Comparison of ENCODE assay signal across 1 cellular context in the genomic region with DNA sequence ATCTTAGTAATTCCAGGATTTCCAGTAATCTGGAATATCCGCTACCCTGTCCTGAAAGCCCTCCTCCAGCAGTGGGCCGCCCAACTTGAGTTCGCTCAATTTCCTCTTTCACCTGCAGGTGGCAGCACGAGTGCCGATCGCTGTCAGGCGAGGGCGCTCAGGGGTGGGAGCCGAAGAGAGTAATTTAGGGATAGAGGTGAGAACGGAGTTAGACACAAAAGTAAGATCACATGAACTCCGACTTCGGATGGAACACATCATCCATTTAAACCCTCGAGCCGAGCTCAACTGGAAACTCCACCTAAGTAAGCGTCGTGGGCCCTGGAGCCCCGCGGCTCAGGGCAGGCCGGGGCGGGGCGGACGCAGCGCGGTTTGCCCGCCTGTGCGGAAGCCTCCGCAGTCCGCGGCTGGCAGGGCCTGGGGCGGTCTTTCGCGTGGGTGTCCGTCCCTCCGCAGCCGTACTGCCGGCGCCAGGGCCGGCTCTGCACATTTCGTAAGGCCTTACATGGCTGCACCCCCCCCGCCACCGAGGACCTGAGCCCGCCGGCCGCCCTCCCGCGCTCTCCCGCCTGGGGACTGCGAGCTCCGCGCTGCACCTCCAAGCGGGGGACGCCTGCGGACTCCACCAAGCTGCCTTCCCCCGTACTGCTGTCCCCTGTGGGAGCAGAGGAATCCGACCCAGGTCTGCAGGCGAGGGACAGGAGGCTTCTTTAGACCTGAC.
TF ChIP-seq lines count a peak whose summit lies in the region.

No MANE protein-coding gene starts in this region.

TF ChIP-seq in HEK293, 187 proteins besides CTCF, POLR2A, EP300 and RAD21 (continued from another document and continues in another):
- no peak for TF ChIP-seq TCF7L2 (IDR thresholded peaks at IDR 0.05; ENCODE audit: borderline replicate concordance, low read depth, low read length)
- TF ChIP-seq ZNF37A (tag by site-specific recombination; IDR thresholded peaks at IDR 0.05): no peak
- peak; percentile 71 for TF ChIP-seq ZEB2 (tag by site-specific recombination; IDR thresholded peaks at IDR 0.05)
- no peak for TF ChIP-seq ZNF677 (tag by site-specific recombination; IDR thresholded peaks at IDR 0.05)
- TF ChIP-seq ZNF221 (tag by site-specific recombination; IDR thresholded peaks at IDR 0.05; ENCODE audit: borderline replicate concordance): no peak
- no peak for TF ChIP-seq ZNF133 (tag by site-specific recombination; IDR thresholded peaks at IDR 0.05)
- no peak for TF ChIP-seq ZNF76 (tag by site-specific recombination; IDR thresholded peaks at IDR 0.05; ENCODE audit: borderline replicate concordance, low read depth)
- TF ChIP-seq YY1 (tag by site-specific recombination; IDR thresholded peaks at IDR 0.05): no peak; the same call in 1 of the 2 replicates
- TF ChIP-seq, protein P1, sequence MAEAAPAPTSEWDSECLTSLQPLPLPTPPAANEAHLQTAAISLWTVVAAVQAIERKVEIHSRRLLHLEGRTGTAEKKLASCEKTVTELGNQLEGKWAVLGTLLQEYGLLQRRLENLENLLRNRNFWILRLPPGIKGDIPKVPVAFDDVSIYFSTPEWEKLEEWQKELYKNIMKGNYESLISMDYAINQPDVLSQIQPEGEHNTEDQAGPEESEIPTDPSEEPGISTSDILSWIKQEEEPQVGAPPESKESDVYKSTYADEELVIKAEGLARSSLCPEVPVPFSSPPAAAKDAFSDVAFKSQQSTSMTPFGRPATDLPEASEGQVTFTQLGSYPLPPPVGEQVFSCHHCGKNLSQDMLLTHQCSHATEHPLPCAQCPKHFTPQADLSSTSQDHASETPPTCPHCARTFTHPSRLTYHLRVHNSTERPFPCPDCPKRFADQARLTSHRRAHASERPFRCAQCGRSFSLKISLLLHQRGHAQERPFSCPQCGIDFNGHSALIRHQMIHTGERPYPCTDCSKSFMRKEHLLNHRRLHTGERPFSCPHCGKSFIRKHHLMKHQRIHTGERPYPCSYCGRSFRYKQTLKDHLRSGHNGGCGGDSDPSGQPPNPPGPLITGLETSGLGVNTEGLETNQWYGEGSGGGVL (tag by site-specific recombination; IDR thresholded peaks at IDR 0.05): peak; percentile 54; the same call in 1 of the 2 replicates
- no peak for TF ChIP-seq ZNF239 (tag by site-specific recombination; IDR thresholded peaks at IDR 0.05)
- TF ChIP-seq ZNF585B (tag by site-specific recombination; IDR thresholded peaks at IDR 0.05): 0 out of 2 replicates have a peak, but pooled peaks have one; percentile 16
- TF ChIP-seq GLI4 (tag by site-specific recombination; IDR thresholded peaks at IDR 0.05): no peak
- TF ChIP-seq ZNF112 (tag by site-specific recombination; IDR thresholded peaks at IDR 0.05): no peak
- TF ChIP-seq ZNF335 (tag by site-specific recombination; conservative IDR thresholded peaks at IDR 0.05): peak; percentile 78
- no peak for TF ChIP-seq ZNF548 (tag by site-specific recombination; IDR thresholded peaks at IDR 0.05)
- TF ChIP-seq ZNF654 (tag by site-specific recombination; IDR thresholded peaks at IDR 0.05; ENCODE audit: low read depth): peak; percentile 57
- TF ChIP-seq ZNF157 (tag by site-specific recombination; IDR thresholded peaks at IDR 0.05): no peak
- TF ChIP-seq ZNF561 (tag by site-specific recombination; IDR thresholded peaks at IDR 0.05; ENCODE audit: borderline replicate concordance): 0 out of 2 replicates have a peak, but pooled peaks have one; percentile 42
- TF ChIP-seq SP3 (tag by site-specific recombination; IDR thresholded peaks at IDR 0.05): peak; percentile 72
- TF ChIP-seq MYNN (tag by site-specific recombination; IDR thresholded peaks at IDR 0.05; ENCODE audit: borderline replicate concordance): no peak
- TF ChIP-seq ZNF629 (tag by site-specific recombination; IDR thresholded peaks at IDR 0.05): 0 out of 2 replicates have a peak, but pooled peaks have one; percentile 6
- no peak for TF ChIP-seq ZNF791 (tag by site-specific recombination; IDR thresholded peaks at IDR 0.05)
- no peak for TF ChIP-seq HOXD13 (CRISPR knock-in tag; IDR thresholded peaks at IDR 0.05; ENCODE audit: borderline replicate concordance)
- TF ChIP-seq ZNF792 (tag by site-specific recombination; IDR thresholded peaks at IDR 0.05): no peak
- TF ChIP-seq ZNF18 (tag by site-specific recombination; IDR thresholded peaks at IDR 0.05): 0 out of 2 replicates have a peak, but pooled peaks have one; percentile 40
- no peak for TF ChIP-seq ZNF16 (tag by site-specific recombination; IDR thresholded peaks at IDR 0.05; ENCODE audit: low read depth)
- TF ChIP-seq, protein P2, sequence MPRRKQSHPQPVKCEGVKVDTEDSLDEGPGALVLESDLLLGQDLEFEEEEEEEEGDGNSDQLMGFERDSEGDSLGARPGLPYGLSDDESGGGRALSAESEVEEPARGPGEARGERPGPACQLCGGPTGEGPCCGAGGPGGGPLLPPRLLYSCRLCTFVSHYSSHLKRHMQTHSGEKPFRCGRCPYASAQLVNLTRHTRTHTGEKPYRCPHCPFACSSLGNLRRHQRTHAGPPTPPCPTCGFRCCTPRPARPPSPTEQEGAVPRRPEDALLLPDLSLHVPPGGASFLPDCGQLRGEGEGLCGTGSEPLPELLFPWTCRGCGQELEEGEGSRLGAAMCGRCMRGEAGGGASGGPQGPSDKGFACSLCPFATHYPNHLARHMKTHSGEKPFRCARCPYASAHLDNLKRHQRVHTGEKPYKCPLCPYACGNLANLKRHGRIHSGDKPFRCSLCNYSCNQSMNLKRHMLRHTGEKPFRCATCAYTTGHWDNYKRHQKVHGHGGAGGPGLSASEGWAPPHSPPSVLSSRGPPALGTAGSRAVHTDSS (tag by site-specific recombination; IDR thresholded peaks at IDR 0.05): no peak
- no peak for TF ChIP-seq ZNF121 (tag by site-specific recombination; IDR thresholded peaks at IDR 0.05)
- TF ChIP-seq HIC1 (tag by site-specific recombination; IDR thresholded peaks at IDR 0.05): peak; percentile 58; the same call in 1 of the 2 replicates
- peak; percentile 51 for TF ChIP-seq SP2 (tag by site-specific recombination; IDR thresholded peaks at IDR 0.05)
- no peak for TF ChIP-seq ZNF19 (tag by site-specific recombination; IDR thresholded peaks at IDR 0.05; ENCODE audit: low read depth)
- no peak for TF ChIP-seq ZNF146 (tag by site-specific recombination; IDR thresholded peaks at IDR 0.05)
- TF ChIP-seq ZNF362 (tag by site-specific recombination; IDR thresholded peaks at IDR 0.05): no peak
- no peak for TF ChIP-seq ZNF521 (tag by site-specific recombination; IDR thresholded peaks at IDR 0.05)
- TF ChIP-seq ZNF501 (tag by site-specific recombination; IDR thresholded peaks at IDR 0.05): peak; percentile 61; the same call in 1 of the 2 replicates
- no peak for TF ChIP-seq ZNF223 (tag by site-specific recombination; IDR thresholded peaks at IDR 0.05)
- TF ChIP-seq ZBTB8A (tag by site-specific recombination; IDR thresholded peaks at IDR 0.05): peak; percentile 53; the same call in 1 of the 2 replicates
- no peak for TF ChIP-seq ZNF514 (tag by site-specific recombination; IDR thresholded peaks at IDR 0.05)
- TF ChIP-seq ZNF704 (tag by site-specific recombination; IDR thresholded peaks at IDR 0.05): no peak
- TF ChIP-seq ZNF311 (tag by site-specific recombination; IDR thresholded peaks at IDR 0.05; ENCODE audit: borderline replicate concordance): no peak
- TF ChIP-seq RBAK (tag by site-specific recombination; IDR thresholded peaks at IDR 0.05): no peak
- TF ChIP-seq ZFP37 (tag by site-specific recombination; IDR thresholded peaks at IDR 0.05): peak; percentile 80
- TF ChIP-seq ZNF600 (tag by site-specific recombination; IDR thresholded peaks at IDR 0.05): peak; percentile 91
- TF ChIP-seq ZNF530 (tag by site-specific recombination; IDR thresholded peaks at IDR 0.05; ENCODE audit: low read depth): no peak
- TF ChIP-seq, protein P3, sequence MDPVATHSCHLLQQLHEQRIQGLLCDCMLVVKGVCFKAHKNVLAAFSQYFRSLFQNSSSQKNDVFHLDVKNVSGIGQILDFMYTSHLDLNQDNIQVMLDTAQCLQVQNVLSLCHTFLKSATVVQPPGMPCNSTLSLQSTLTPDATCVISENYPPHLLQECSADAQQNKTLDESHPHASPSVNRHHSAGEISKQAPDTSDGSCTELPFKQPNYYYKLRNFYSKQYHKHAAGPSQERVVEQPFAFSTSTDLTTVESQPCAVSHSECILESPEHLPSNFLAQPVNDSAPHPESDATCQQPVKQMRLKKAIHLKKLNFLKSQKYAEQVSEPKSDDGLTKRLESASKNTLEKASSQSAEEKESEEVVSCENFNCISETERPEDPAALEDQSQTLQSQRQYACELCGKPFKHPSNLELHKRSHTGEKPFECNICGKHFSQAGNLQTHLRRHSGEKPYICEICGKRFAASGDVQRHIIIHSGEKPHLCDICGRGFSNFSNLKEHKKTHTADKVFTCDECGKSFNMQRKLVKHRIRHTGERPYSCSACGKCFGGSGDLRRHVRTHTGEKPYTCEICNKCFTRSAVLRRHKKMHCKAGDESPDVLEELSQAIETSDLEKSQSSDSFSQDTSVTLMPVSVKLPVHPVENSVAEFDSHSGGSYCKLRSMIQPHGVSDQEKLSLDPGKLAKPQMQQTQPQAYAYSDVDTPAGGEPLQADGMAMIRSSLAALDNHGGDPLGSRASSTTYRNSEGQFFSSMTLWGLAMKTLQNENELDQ (tag by site-specific recombination; IDR thresholded peaks at IDR 0.05; ENCODE audit: low read depth): no peak
- no peak for TF ChIP-seq ZNF560 (tag by site-specific recombination; IDR thresholded peaks at IDR 0.05; ENCODE audit: borderline replicate concordance)
- TF ChIP-seq ZSCAN16 (tag by site-specific recombination; IDR thresholded peaks at IDR 0.05): no peak
- TF ChIP-seq, protein P4, sequence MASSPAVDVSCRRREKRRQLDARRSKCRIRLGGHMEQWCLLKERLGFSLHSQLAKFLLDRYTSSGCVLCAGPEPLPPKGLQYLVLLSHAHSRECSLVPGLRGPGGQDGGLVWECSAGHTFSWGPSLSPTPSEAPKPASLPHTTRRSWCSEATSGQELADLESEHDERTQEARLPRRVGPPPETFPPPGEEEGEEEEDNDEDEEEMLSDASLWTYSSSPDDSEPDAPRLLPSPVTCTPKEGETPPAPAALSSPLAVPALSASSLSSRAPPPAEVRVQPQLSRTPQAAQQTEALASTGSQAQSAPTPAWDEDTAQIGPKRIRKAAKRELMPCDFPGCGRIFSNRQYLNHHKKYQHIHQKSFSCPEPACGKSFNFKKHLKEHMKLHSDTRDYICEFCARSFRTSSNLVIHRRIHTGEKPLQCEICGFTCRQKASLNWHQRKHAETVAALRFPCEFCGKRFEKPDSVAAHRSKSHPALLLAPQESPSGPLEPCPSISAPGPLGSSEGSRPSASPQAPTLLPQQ (tag by site-specific recombination; IDR thresholded peaks at IDR 0.05): peak; percentile 59; the same call in 1 of the 2 replicates
